ENCODE assay signal across 8 cellular contexts in the genomic region with DNA sequence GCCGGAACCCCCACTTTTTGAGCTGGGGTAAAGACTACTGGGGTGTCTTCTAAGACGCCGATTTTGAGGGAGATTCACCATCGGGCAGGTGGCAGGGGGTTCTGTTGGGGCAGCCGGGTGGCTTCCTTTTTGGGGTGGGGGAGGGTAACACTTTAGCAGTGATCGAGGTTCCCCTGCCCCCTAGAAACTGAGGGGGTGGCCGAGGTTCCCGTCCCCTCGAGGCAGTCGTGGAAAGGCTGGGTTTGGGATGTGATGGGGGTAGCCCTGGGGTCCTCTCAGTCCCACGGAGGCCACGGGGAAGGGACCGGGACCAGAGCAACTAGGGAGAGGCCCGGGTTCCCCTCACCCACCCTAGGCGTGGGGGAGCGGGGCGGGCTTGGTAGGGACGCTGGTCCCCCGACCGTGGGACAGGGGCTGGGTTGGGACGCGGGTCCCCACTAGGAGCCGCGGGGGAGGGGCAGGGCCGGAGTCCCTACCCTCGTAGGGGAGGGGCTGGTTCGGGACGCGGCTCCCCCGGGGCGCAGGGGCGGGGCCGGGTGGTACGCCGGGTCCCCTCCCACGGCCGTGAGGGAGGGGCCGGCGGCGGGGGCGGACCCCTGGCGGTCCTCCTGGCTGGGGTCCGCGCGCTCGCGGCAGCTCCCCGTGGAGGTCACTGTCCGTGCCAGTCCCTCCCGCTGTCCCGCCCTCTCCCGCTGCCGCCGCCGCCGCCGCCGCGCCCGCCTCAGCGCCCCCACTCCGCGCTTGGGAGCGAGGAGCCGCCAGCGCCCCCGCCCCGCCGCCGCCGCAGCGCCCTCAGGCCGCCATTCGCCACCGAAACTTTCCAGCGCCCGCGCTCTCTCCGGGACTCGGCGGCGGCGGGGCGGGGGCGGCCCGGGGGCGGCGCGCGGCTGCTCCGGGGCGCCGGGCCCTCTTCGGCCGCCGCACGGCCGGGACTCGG. TPM values are rescaled to one million over a fixed set of nuclear protein-coding genes. Genes with fewer than 3 reads are reported as not detected.
DNase-seq lines count a peak whose midpoint lies in the region; ATAC-seq lines count a peak whose summit lies in the region.

A gene (plus strand): TSS at position 624 of the 937 bp plus-strand sequence. CDS start 188,529 bp downstream, outside the sequence.

- DNase-seq in COLO668 (lab: John Stamatoyannopoulos, UW; ENCODE audit: unreplicated experiment) (peak; percentile 75), NAMALWA (ENCODE audit: low spot score) (peak; percentile 61), left lobe of liver (ENCODE audit: low spot score) (peak; percentile 82), COLO829 (ENCODE audit: low spot score) (no peak)
- DNase-seq in activated CD4-positive, alpha-beta T cell treated with anti-CD3 and anti-CD28 coated beads for 1 hour, result peak; percentile 37
- DNase-seq in stimulated activated CD4-positive, alpha-beta T cell treated with anti-CD3 and anti-CD28 coated beads, TNF-alpha, amount 100 ng/mL, for 1 hour (ENCODE audit: low read depth in 3 of 3, low spot score in 1 of 3), result peak in 2 of 3 donors; percentile 18 to 36

- peak within 1 kb of the TSS; percentile 60 for H3K27ac ChIP-seq in cingulate gyrus (ENCODE audit: low read depth, low read length)

- ATAC-seq in GM21526 (IDR thresholded peaks at IDR 0.05; ENCODE audit: low FRiP score, unreplicated experiment) (peak; percentile 31), left lobe of liver (peak; percentile 79)

RNA-seq across cellular contexts. Expression of the gene that starts here (rescaled TPM):
- total RNA-seq in left lobe of liver, result 33.3 TPM
